In genomic region chr1:64966158-64966963, GRCh38 we compare ENCODE assay signal across 8 cellular contexts. TPM values are rescaled to one million over a fixed set of nuclear protein-coding genes. Genes with fewer than 3 reads are reported as not detected.
A peak's percentile ranks its signal among the peaks of the same experiment; 100 is the strongest.
DNase-seq lines count a peak whose midpoint lies in the region; ATAC-seq and TF ChIP-seq lines count a peak whose summit lies in the region.

TSS of gene JAK1 (minus strand) at chr1:64966549. CDS start at chr1:64886264, 80,285 bp downstream.

- peaks cover 44% of the 10 kb centered on the region for H3K79me2 ChIP-seq in PC-9 (ENCODE audit: low read depth)

- peak within 1 kb of the TSS; percentile 98 for H3K4me2 ChIP-seq in PC-9

- no peaks in the 10 kb centered on the region for H3K9me3 ChIP-seq in PC-9 (ENCODE audit: insufficient read depth, low read depth)
- no peaks in the 10 kb centered on the region for H3K9me3 ChIP-seq in esophagus muscularis mucosa

- peak; percentile 76 for ATAC-seq in GM21526 (IDR thresholded peaks at IDR 0.05; ENCODE audit: low FRiP score, unreplicated experiment)
- peak; percentile 75 to 83 for ATAC-seq in activated T-cell treated with anti-CD3 and anti-CD28 coated beads, Interleukin-2, amount 50 U/mL, for 4 hours

- TF ChIP-seq EP300 in esophagus muscularis mucosa (IDR thresholded peaks at IDR 0.05), result no peak

- 2% methylated on average over 20 of the region's 100 CpGs for WGBS in esophagus muscularis mucosa

- POLR2A ChIA-PET in PC-9 (lab: Charles Lee; ENCODE audit: unreplicated experiment), result interaction anchor here (0.6 to 0.9 kb wide), 5 partner anchors 14 to 208 kb away, joined by 3 to 16 read pairs (median 6); no protein-coding TSS in a partner anchor

- H3K9me2 ChIP-seq in PC-9 (ENCODE audit: insufficient read depth), result no peaks in the 10 kb centered on the region

- TF ChIP-seq CTCF in PC-9 (conservative IDR thresholded peaks at IDR 0.05), result no peak
- TF ChIP-seq CTCF in esophagus muscularis mucosa (IDR thresholded peaks at IDR 0.05), result no peak

- H3K27me3 ChIP-seq in PC-9 (ENCODE audit: insufficient read depth, low read depth), result no peaks in the 10 kb centered on the region
- no peaks in the 10 kb centered on the region for H3K27me3 ChIP-seq in esophagus muscularis mucosa

- TF ChIP-seq POLR2A in esophagus muscularis mucosa (IDR thresholded peaks at IDR 0.05; ENCODE audit: low read depth), result no peak

- H3F3A ChIP-seq in PC-9 (ENCODE audit: insufficient read depth, low read depth), result no peaks in the 10 kb centered on the region

- intact Hi-C loops in PC-9 (cut with micrococcal nuclease; ENCODE audit: unreplicated experiment) (loop anchor here (1.0 to 10.0 kb wide), 4 partner anchors 50 to 208 kb away; no protein-coding TSS in a partner anchor), esophagus muscularis mucosa (cut with DNase I) (loop anchor here (2.0 to 10.0 kb wide), 4 partner anchors 36 to 222 kb away; partner anchors contain the start of gene RAVER2)

- BruUV-seq in PC-9 (replicated peaks; lab: Mats Ljungman, UMichigan), result no TSS peak

- H3K36me3 Mint-ChIP-seq in activated T-cell treated with anti-CD3 and anti-CD28 coated beads, Interleukin-2, amount 50 U/mL, for 4 hours (ENCODE audit: insufficient read depth), result peaks cover 6% of the 10 kb centered on the region

- peaks cover 41% of the 10 kb centered on the region for H3K4me1 Mint-ChIP-seq in activated T-cell treated with anti-CD3 and anti-CD28 coated beads, Interleukin-2, amount 50 U/mL, for 4 hours (ENCODE audit: low read depth)

- CTCF ChIA-PET in PC-9 (lab: Charles Lee), result interaction anchor here (0.5 to 1.0 kb wide), 4 partner anchors 105 to 1298 kb away, joined by 5 to 8 read pairs (median 7); no protein-coding TSS in a partner anchor

- DNase-seq in DMS153 (lab: John Stamatoyannopoulos, UW) (peak; percentile 53), HuH-7 (ENCODE audit: low spot score) (peak; percentile 82), PC-9 (peak; percentile 44 to 87), esophagus muscularis mucosa (ENCODE audit: extremely low spot score) (no peak), myocyte (ENCODE audit: low read depth) (peak; percentile 82)
- peak; percentile 89 for DNase-seq in activated T-cell treated with anti-CD3 and anti-CD28 coated beads, Interleukin-2, amount 50 U/mL, for 4 hours
- DNase-seq in stimulated activated CD8-positive, alpha-beta memory T cell treated with anti-CD3 and anti-CD28 coated beads, Interleukin-7, amount 100 ng/mL, for 4 hours (ENCODE audit: low read depth in 2 of 2), result peak; percentile 68 to 90

- H3K4me1 ChIP-seq in PC-9 (replicated peaks; ENCODE audit: insufficient read depth) (peaks cover 19% of the 10 kb centered on the region), esophagus muscularis mucosa (peaks cover 21 to 41% (median 34%) of the 10 kb centered on the region in 4 donors)

- no peaks in the 10 kb centered on the region for H3K36me3 ChIP-seq in PC-9 (ENCODE audit: low read depth)
- no peaks in the 10 kb centered on the region for H3K36me3 ChIP-seq in esophagus muscularis mucosa

- peak within 1 kb of the TSS; percentile 100 for H2AFZ ChIP-seq in PC-9

- peaks cover 15% of the 10 kb centered on the region for H4K20me1 ChIP-seq in PC-9 (ENCODE audit: insufficient read depth)

- no peaks in the 10 kb centered on the region for H3K27me3 Mint-ChIP-seq in activated T-cell treated with anti-CD3 and anti-CD28 coated beads, Interleukin-2, amount 50 U/mL, for 4 hours (ENCODE audit: low read depth)

- H3K4me3 Mint-ChIP-seq in activated T-cell treated with anti-CD3 and anti-CD28 coated beads, Interleukin-2, amount 50 U/mL, for 4 hours, result peak within 1 kb of the TSS; percentile 92

- H3K27ac ChIP-seq in PC-9 (peak within 1 kb of the TSS; percentile 73), esophagus muscularis mucosa (replicated peaks in 1 of 4) (peak within 1 kb of the TSS; percentile 96 to 98 (median 98))

- no peaks in the 10 kb centered on the region for H3K9me3 Mint-ChIP-seq in activated T-cell treated with anti-CD3 and anti-CD28 coated beads, Interleukin-2, amount 50 U/mL, for 4 hours

- peak within 1 kb of the TSS; percentile 100 for H3K4me3 ChIP-seq in PC-9
- H3K4me3 ChIP-seq in esophagus muscularis mucosa, result peak within 1 kb of the TSS; percentile 82 to 94 (median 89)

RNA-seq across cellular contexts. Expression of gene JAK1, which starts in this region (rescaled TPM):
- total RNA-seq in PC-9 (2021), result 88.5 and 97.9 TPM in 2 replicates
- total RNA-seq in activated T-cell treated with anti-CD3 and anti-CD28 coated beads, Interleukin-2, amount 50 U/mL, for 4 hours, result 10 to 100 TPM; 70.3 to 87.5 (median 85.1) TPM
- 100 to 1,000 TPM; 112 to 158 (median 135) TPM for total RNA-seq in esophagus muscularis mucosa
- 62.1 and 75.1 TPM in 2 replicates for total RNA-seq in myocyte
- 40.2 TPM for polyA plus RNA-seq in myocyte (2012)
